8 cellular contexts compared by ENCODE assay signal in genomic region chr6:33000053-33000452, GRCh38. TPM values are rescaled to one million over a fixed set of nuclear protein-coding genes. Genes with fewer than 3 reads are reported as not detected.
A peak's percentile ranks its signal among the peaks of the same experiment; 100 is the strongest.
DNase-seq lines count a peak whose midpoint lies in the region; ATAC-seq and TF ChIP-seq lines count a peak whose summit lies in the region.

No MANE protein-coding gene starts in this region.

- TF ChIP-seq CTCF in DOHH2 (IDR thresholded peaks at IDR 0.05; ENCODE audit: low read depth, low read length, poor library complexity, severe bottlenecking) (peak; percentile 70), GM23338 (conservative IDR thresholded peaks at IDR 0.05; ENCODE audit: low read depth in 2 of 2) (peak; percentile 79 to 94)

- DNase-seq in GM23338 (ENCODE audit: low spot score), result peak; percentile 93
- no peak for DNase-seq in T-helper 17 cell
- no peak for DNase-seq in left lobe of liver (ENCODE audit: low spot score)
- no peak for DNase-seq in NK-92 treated with Interleukin-12 subunit alpha and Interleukin-12 subunit beta, amount 100 ng/mL, for 24 hours (lab: John Stamatoyannopoulos, UW)
- no peak for DNase-seq in GOT3 (lab: John Stamatoyannopoulos, UW)

- no peaks in the 10 kb centered on the region for H3K36me3 Mint-ChIP-seq in GM23338 (ENCODE audit: low read depth)
- peaks cover 8% of the 10 kb centered on the region for H3K36me3 Mint-ChIP-seq in T-helper 17 cell (ENCODE audit: low read depth)

- H3K79me2 ChIP-seq in DOHH2 (ENCODE audit: control insufficient read depth, low read length) (no peaks in the 10 kb centered on the region), GM23338 (replicated peaks; ENCODE audit: insufficient read depth) (no peaks in the 10 kb centered on the region)

- H3K27ac ChIP-seq in DOHH2 (ENCODE audit: low read depth, low read length) (no peak overlapping the region), GM23338 (ENCODE audit: low read depth) (no peak overlapping the region)

- H3K4me2 ChIP-seq in DOHH2 (ENCODE audit: low read length) (peak overlapping the region; percentile 53), GM23338 (no peak overlapping the region)

- H3K27me3 ChIP-seq in DOHH2 (ENCODE audit: control insufficient read depth, low read length), result peaks cover 8% of the 10 kb centered on the region; the same call in 1 of the 2 replicates
- no peaks in the 10 kb centered on the region for H3K27me3 ChIP-seq in GM23338 (ENCODE audit: insufficient read depth)

- peak; percentile 98 for ATAC-seq in GM23338
- ATAC-seq in T-helper 17 cell, result peak; percentile 55
- peak; percentile 61 for ATAC-seq in left lobe of liver
- ATAC-seq in HG03139 (IDR thresholded peaks at IDR 0.05; ENCODE audit: unreplicated experiment), result no peak
- ATAC-seq in HG03521 (IDR thresholded peaks at IDR 0.05; ENCODE audit: unreplicated experiment), result no peak

- H3K4me1 Mint-ChIP-seq in GM23338 (peaks cover 4% of the 10 kb centered on the region; the same call in 2 of the 3 replicates), T-helper 17 cell (peaks cover 7% of the 10 kb centered on the region)

- H3K36me3 ChIP-seq in DOHH2 (ENCODE audit: control insufficient read depth, low read length) (no peaks in the 10 kb centered on the region), GM23338 (ENCODE audit: insufficient read depth) (no peaks in the 10 kb centered on the region)

- H3K27ac Mint-ChIP-seq in GM23338 (no peak overlapping the region), T-helper 17 cell (no peak overlapping the region)

- H3K9me3 ChIP-seq in DOHH2 (ENCODE audit: control insufficient read depth, insufficient read depth, low read length) (no peaks in the 10 kb centered on the region), T-helper 17 cell (ENCODE audit: control insufficient read depth, low read length, poor library complexity, severe bottlenecking) (no peaks in the 10 kb centered on the region)

- H3K9me3 Mint-ChIP-seq in GM23338, result no peaks in the 10 kb centered on the region

- H3F3A ChIP-seq in DOHH2 (ENCODE audit: control insufficient read depth, insufficient read depth), result no peaks in the 10 kb centered on the region; the same call in 1 of the 2 replicates
- H3F3A ChIP-seq in GM23338 (replicated peaks; ENCODE audit: low read depth), result no peaks in the 10 kb centered on the region

- H3K4me3 ChIP-seq in DOHH2 (ENCODE audit: low read length) (peak overlapping the region; percentile 28), GM23338 (no peak overlapping the region)

- H4K20me1 ChIP-seq in DOHH2 (ENCODE audit: control insufficient read depth, insufficient read depth, low read depth, low read length) (no peaks in the 10 kb centered on the region), GM23338 (replicated peaks; ENCODE audit: insufficient read depth) (no peaks in the 10 kb centered on the region)

- H3K27me3 Mint-ChIP-seq in GM23338 (ENCODE audit: insufficient read depth, low read depth, poor library complexity) (peaks cover 2% of the 10 kb centered on the region), T-helper 17 cell (peaks cover 65% of the 10 kb centered on the region)

- H3K9me2 ChIP-seq in DOHH2 (replicated peaks; ENCODE audit: control insufficient read depth, low read length) (no peaks in the 10 kb centered on the region), GM23338 (ENCODE audit: insufficient read depth) (no peaks in the 10 kb centered on the region)

- peaks cover 12% of the 10 kb centered on the region for H3K4me1 ChIP-seq in DOHH2 (ENCODE audit: control insufficient read depth, low read length)
- no peaks in the 10 kb centered on the region for H3K4me1 ChIP-seq in GM23338 (ENCODE audit: insufficient read depth)

- H3K4me3 Mint-ChIP-seq in GM23338 (no peak overlapping the region; the same call in 2 of the 3 replicates), T-helper 17 cell (no peak overlapping the region)

- H2AFZ ChIP-seq in GM23338, result no peak overlapping the region

TF ChIP-seq in GM23338, 12 proteins besides CTCF, POLR2A, EP300 and RAD21 (continues in another document):
- no peak for TF ChIP-seq ZNF462 (CRISPR knock-in tag; IDR thresholded peaks at IDR 0.05)
- no peak for TF ChIP-seq POLR2AphosphoS5 (IDR thresholded peaks at IDR 0.05; ENCODE audit: low read depth)
- TF ChIP-seq JUNB (IDR thresholded peaks at IDR 0.05; ENCODE audit: unreplicated experiment), result no peak
- TF ChIP-seq NANOG (IDR thresholded peaks at IDR 0.05; ENCODE audit: borderline replicate concordance), result no peak
- TF ChIP-seq EZH2phosphoT487 (IDR thresholded peaks at IDR 0.05; ENCODE audit: unreplicated experiment), result no peak
- no peak for TF ChIP-seq ZNF114 (CRISPR knock-in tag; IDR thresholded peaks at IDR 0.05)
- no peak for TF ChIP-seq ZNF331 (CRISPR knock-in tag; IDR thresholded peaks at IDR 0.05; ENCODE audit: low read depth)
- TF ChIP-seq EZH2 (IDR thresholded peaks at IDR 0.05; ENCODE audit: low read depth, unreplicated experiment), result no peak

RNA-seq across cellular contexts. Expression of gene HLA-DOA, which starts 9.3 kb away (rescaled TPM):
- total RNA-seq in GM23338 (2014; rRNA removed; shearing (Covaris generic)), result 30.5 and 34.2 TPM in 2 replicates
- polyA plus RNA-seq in GM23338 (2016; fragmentation: Nextera tagmentation; extraction: Ambion mirVana), result 4.8 TPM in 2 replicates
- total RNA-seq in T-helper 17 cell (1 to 10 TPM; 2.6 to 5.1 TPM), left lobe of liver (0.70 TPM)

RNA-seq across cellular contexts. Expression of gene BRD2, which starts 31.7 kb away (rescaled TPM):
- total RNA-seq in GM23338 (2014; rRNA removed; shearing (Covaris generic)), result 169 and 182 TPM in 2 replicates
- polyA plus RNA-seq in GM23338 (2016; fragmentation: Nextera tagmentation; extraction: Ambion mirVana), result 81.9 and 84.9 TPM in 2 replicates
- 100 to 1,000 TPM; 409 to 459 TPM for total RNA-seq in T-helper 17 cell
- 76.2 TPM for total RNA-seq in left lobe of liver

RNA-seq across cellular contexts. Expression of gene HLA-DMA, which starts 47.2 kb away (rescaled TPM):
- 3.5 and 5.2 TPM in 2 replicates for total RNA-seq in GM23338 (2014; rRNA removed; shearing (Covaris generic))
- 6.2 and 8.1 TPM in 2 replicates for polyA plus RNA-seq in GM23338 (2016; fragmentation: Nextera tagmentation; extraction: Ambion mirVana)
- total RNA-seq in T-helper 17 cell (10 to 100 TPM; 20.9 to 23.4 TPM), left lobe of liver (6.6 TPM)

RNA-seq across cellular contexts. Expression of gene HLA-DMB, which starts 59.2 kb away (rescaled TPM):
- total RNA-seq in GM23338 (2014; rRNA removed; shearing (Covaris generic)), result 1.3 and 1.6 TPM in 2 replicates
- polyA plus RNA-seq in GM23338 (2016; fragmentation: Nextera tagmentation; extraction: Ambion mirVana), result 0.70 and 1.4 TPM in 2 replicates
- total RNA-seq in T-helper 17 cell, result 10 to 100 TPM; 11.1 to 23.3 TPM
- 2.6 TPM for total RNA-seq in left lobe of liver

Comparison
In these comparisons a context has a peak if more than half of its experiments do, and no peak if none do; other contexts are left out.
1. ATAC-seq: peak in GM23338 (single experiment), T-helper 17 cell (single experiment) and left lobe of liver (single experiment); none in HG03139 (single experiment) and HG03521 (single experiment).